In the genomic region with DNA sequence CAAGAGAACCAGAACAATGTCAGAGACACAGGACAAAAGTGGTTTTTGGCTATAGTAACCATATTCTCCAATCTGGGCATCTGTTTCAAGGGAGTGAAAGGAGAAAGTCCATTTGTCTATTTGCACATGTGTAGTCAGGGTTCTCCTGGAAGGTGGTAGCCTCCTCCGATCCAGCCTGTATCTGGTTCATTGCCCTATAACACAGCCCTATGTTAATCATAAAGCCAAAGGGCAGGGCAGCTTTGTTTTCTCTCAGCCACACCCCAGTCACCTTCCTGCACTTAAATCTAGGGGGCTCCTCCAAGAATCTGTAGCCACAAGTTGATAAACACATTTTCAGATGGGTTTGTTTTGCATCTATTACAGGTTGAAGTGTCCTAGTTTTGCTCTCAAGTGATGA, we compare ENCODE assay signal across 25 cellular contexts.
"Had no signal": no experiment of that assay in that cellular context is flagged by ENCODE, and none has a peak within 500 bp of the region (broad histone marks: within the 10 kb centered on the region; RNA-seq: fewer than 3 reads in every experiment).

No MANE protein-coding gene starts in this region.

- ATAC-seq: activated CD4-positive, alpha-beta T cell treated with anti-CD3 and anti-CD28 coated beads for 36 hours; activated CD8-positive, alpha-beta memory T cell treated with anti-CD3 and anti-CD28 coated beads, Interleukin-2, amount 10 ng/mL, durations not matched to agents 7 days and 5 days; activated CD8-positive, alpha-beta T cell treated with anti-CD3 and anti-CD28 coated beads, Interleukin-2, amount 10 ng/mL, durations not matched to agents 7 days and 5 days; activated naive CD8-positive, alpha-beta T cell treated with anti-CD3 and anti-CD28 coated beads, Interleukin-2, amount 50 U/mL, for 24 hours; body of pancreas; esophagus mucosa; T-cell had no signal

- H3K27me3 ChIP-seq: adrenal gland, body of pancreas had no signal

- H3K4me3 ChIP-seq: adrenal gland, body of pancreas had no signal

- H3K9me3 ChIP-seq: adrenal gland, body of pancreas had no signal

- DNase-seq: activated CD4-positive, alpha-beta memory T cell treated with anti-CD3 and anti-CD28 coated beads for 36 hours; activated CD4-positive, alpha-beta T cell treated with anti-CD3 and anti-CD28 coated beads for 36 hours; activated CD4-positive, CD25-positive, alpha-beta regulatory T cell; activated CD4-positive, CD25-positive, alpha-beta regulatory T cell treated with anti-CD3 and anti-CD28 coated beads, Interleukin-2, amount 50 U/mL, for 72 hours; activated CD8-positive, alpha-beta memory T cell treated with anti-CD3 and anti-CD28 coated beads, Interleukin-2, amount 10 ng/mL, durations not matched to agents 7 days and 5 days; activated CD8-positive, alpha-beta memory T cell treated with anti-CD3 and anti-CD28 coated beads, Interleukin-2, amount 50 U/mL, for 4 hours; activated CD8-positive, alpha-beta T cell treated with anti-CD3 and anti-CD28 coated beads, Interleukin-2, amount 10 ng/mL, durations not matched to agents 7 days and 5 days; activated effector memory CD4-positive, alpha-beta T cell treated with anti-CD3 and anti-CD28 coated beads, Interleukin-2, amount 50 U/mL, for 16 hours; activated naive CD4-positive, alpha-beta T cell treated with anti-CD3 and anti-CD28 coated beads for 36 hours; activated naive CD8-positive, alpha-beta T cell treated with anti-CD3 and anti-CD28 coated beads for 36 hours; activated naive CD8-positive, alpha-beta T cell treated with anti-CD3 and anti-CD28 coated beads, Interleukin-2, amount 50 U/mL, for 24 hours; activated T-cell treated with anti-CD3 and anti-CD28 coated beads, Interleukin-2, amount 50 U/mL, for 1 hour; activated T-cell treated with anti-CD3 and anti-CD28 coated beads, Interleukin-2, amount 50 U/mL, for 48 hours; adrenal gland; amygdala; aorta; body of pancreas; caudate nucleus; effector CD8-positive, alpha-beta T cell; endodermal cell; foreskin fibroblast; SW 1271; T-cell; T1000 had no signal

- H3K27ac ChIP-seq: adrenal gland, body of pancreas had no signal

- H3K36me3 ChIP-seq: adrenal gland had no signal

- H3K4me1 ChIP-seq: adrenal gland, body of pancreas had no signal
